ENCODE assay signal across 1 cellular context in genomic region chr1:220813013-220813412, GRCh38.
TF ChIP-seq lines count a peak whose summit lies in the region.

No MANE protein-coding gene starts in this region.

TF ChIP-seq in GM23338, 12 proteins besides CTCF, POLR2A, EP300 and RAD21 (continued from another document):
- TF ChIP-seq ZNF462 (CRISPR knock-in tag; IDR thresholded peaks at IDR 0.05), result no peak
